ENCODE assay signal across 11 cellular contexts in genomic region chr20:32493356-32493755, GRCh38.
"Had no signal": no experiment of that assay in that cellular context is flagged by ENCODE, and none has a peak within 500 bp of the region (broad histone marks: within the 10 kb centered on the region; RNA-seq: fewer than 3 reads in every experiment).

No MANE protein-coding gene starts in this region.

- H3K27ac ChIP-seq: adrenal gland, colonic mucosa, esophagus muscularis mucosa, parathyroid adenoma, thyroid gland, uterus had no signal

- H3K9me3 ChIP-seq: adrenal gland, colonic mucosa, esophagus muscularis mucosa, thyroid gland, uterus had no signal

- H3K9ac ChIP-seq: parathyroid adenoma had no signal

- H3K4me1 ChIP-seq: colonic mucosa, parathyroid adenoma, uterus had no signal

- H3K27me3 Mint-ChIP-seq: activated naive CD4-positive, alpha-beta T cell treated with anti-CD3 and anti-CD28 coated beads, Interleukin-2, amount 10 ng/mL, durations not matched to agents 7 days and 5 days; stimulated activated naive B cell treated with anti-CD40 and anti-IgM and Interleukin-4, amounts not matched to agents 10 μg/mL and 1 μg/mL and 100 μg/mL, for 72 hours had no signal

- H3K9me3 Mint-ChIP-seq: activated naive CD4-positive, alpha-beta T cell treated with anti-CD3 and anti-CD28 coated beads, Interleukin-2, amount 10 ng/mL, durations not matched to agents 7 days and 5 days had no signal

- H3K4me3 ChIP-seq: adrenal gland, colonic mucosa, esophagus muscularis mucosa, thyroid gland, uterus had no signal

- H3K36me3 ChIP-seq: adrenal gland, colonic mucosa, esophagus muscularis mucosa, thyroid gland, uterus had no signal

- DNase-seq: activated CD4-positive, CD25-positive, alpha-beta regulatory T cell treated with anti-CD3 and anti-CD28 coated beads, Interleukin-2, amount 50 U/mL, for 72 hours; adrenal gland; colonic mucosa; hippocampal formation; stimulated activated CD4-positive, alpha-beta T cell treated with anti-CD3 and anti-CD28 coated beads, Interleukin-4, amount 100 ng/mL, for 1 hour; stimulated activated naive B cell treated with anti-CD40 and anti-IgM and Interleukin-4, amounts not matched to agents 10 μg/mL and 1 μg/mL and 100 μg/mL, for 72 hours; thyroid gland; uterus had no signal

- H3K27ac Mint-ChIP-seq: activated naive CD4-positive, alpha-beta T cell treated with anti-CD3 and anti-CD28 coated beads, Interleukin-2, amount 10 ng/mL, durations not matched to agents 7 days and 5 days; stimulated activated naive B cell treated with anti-CD40 and anti-IgM and Interleukin-4, amounts not matched to agents 10 μg/mL and 1 μg/mL and 100 μg/mL, for 72 hours had no signal

- H3K27me3 ChIP-seq: adrenal gland, colonic mucosa, esophagus muscularis mucosa, thyroid gland, uterus had no signal

- ATAC-seq: stimulated activated naive B cell treated with anti-CD40 and anti-IgM and Interleukin-4, amounts not matched to agents 10 μg/mL and 1 μg/mL and 100 μg/mL, for 72 hours had no signal

- H3K4me3 Mint-ChIP-seq: activated naive CD4-positive, alpha-beta T cell treated with anti-CD3 and anti-CD28 coated beads, Interleukin-2, amount 10 ng/mL, durations not matched to agents 7 days and 5 days; stimulated activated naive B cell treated with anti-CD40 and anti-IgM and Interleukin-4, amounts not matched to agents 10 μg/mL and 1 μg/mL and 100 μg/mL, for 72 hours had no signal
